8 cellular contexts compared by ENCODE assay signal in genomic region chr14:64636208-64636979, GRCh38.
DNase-seq lines count a peak whose midpoint lies in the region; ATAC-seq and TF ChIP-seq lines count a peak whose summit lies in the region.

No MANE protein-coding gene starts in this region.

- WGBS in heart right ventricle, 2 donors, result 39 to 40% methylated on average over 19 of the region's 19 CpGs
- WGBS in psoas muscle, 3 donors, result 36 to 37% (median 37%) methylated on average over 19 of the region's 19 CpGs

- H3K27ac ChIP-seq in C4-2B (no peak overlapping the region), heart right ventricle (no peak overlapping the region), psoas muscle (no peak overlapping the region)

- H3K4me3 Mint-ChIP-seq in T-cell, result no peak overlapping the region

- intact Hi-C loops in heart right ventricle (cut with DNase I) (loop anchor here (2.0 to 10.0 kb wide), 9 partner anchors 92 to 294 kb away; partner anchors contain the start of genes HSPA2 (in 9 of the 10) and PPP1R36 (in 2 of the 10)), psoas muscle (cut with DNase I) (loop anchor here (2.0 to 10.0 kb wide), 4 partner anchors 94 to 294 kb away; partner anchors contain the start of gene HSPA2 (in 1 of the 2))

- POLR2A ChIA-PET in T-cell (lab: Charles Lee), result interaction anchor here in 1 of 2 donors (0.6 kb wide), 1 partner anchor 256 kb away, joined by 3 read pairs; no protein-coding TSS in a partner anchor

- peak overlapping the region; percentile 54 for H3K9ac ChIP-seq in adipocyte (ENCODE audit: low read length)

- H3K27me3 ChIP-seq in adipocyte (replicated peaks; ENCODE audit: control insufficient read depth, insufficient read depth, low read length) (no peaks in the 10 kb centered on the region), heart right ventricle (no peaks in the 10 kb centered on the region), psoas muscle (ENCODE audit: insufficient read depth in 3 of 3, low read length in 2 of 3) (no peaks in the 10 kb centered on the region)

- DNase-seq in NCI-H128 (lab: John Stamatoyannopoulos, UW; ENCODE audit: unreplicated experiment) (peak; percentile 37), T-cell (peak; percentile 26 to 74 (median 61)), adipocyte (ENCODE audit: low read depth) (peak; percentile 84), heart right ventricle (peak; percentile 66 to 67), psoas muscle (peak; percentile 51 to 77)

- CTCF ChIA-PET in T-cell (lab: Charles Lee), result interaction anchor here (0.5 to 2.5 kb wide), 17 partner anchors 14 to 331 kb away, joined by 3 to 29 read pairs (median 3); no protein-coding TSS in a partner anchor

- peak; percentile 95 for TF ChIP-seq CTCF in C4-2B (conservative IDR thresholded peaks at IDR 0.05)
- peak; percentile 79 to 95 (median 90) for TF ChIP-seq CTCF in heart right ventricle (IDR thresholded peaks at IDR 0.05)
- TF ChIP-seq CTCF in psoas muscle (IDR thresholded peaks at IDR 0.05), result peak; percentile 93

- no peaks in the 10 kb centered on the region for H3K36me3 ChIP-seq in adipocyte (ENCODE audit: control insufficient read depth, insufficient read depth, low read length, severe bottlenecking)
- H3K36me3 ChIP-seq in heart right ventricle, result no peaks in the 10 kb centered on the region
- H3K36me3 ChIP-seq in psoas muscle (ENCODE audit: insufficient read depth in 1 of 2, low read depth in 1 of 2), result no peaks in the 10 kb centered on the region

- H3K9me3 ChIP-seq in adipocyte (ENCODE audit: control insufficient read depth, low read length) (no peaks in the 10 kb centered on the region), heart right ventricle (no peaks in the 10 kb centered on the region), psoas muscle (no peaks in the 10 kb centered on the region)

- no peaks in the 10 kb centered on the region for H3K9me3 Mint-ChIP-seq in T-cell

- no peaks in the 10 kb centered on the region for H3K36me3 Mint-ChIP-seq in T-cell

- H3K4me1 ChIP-seq in adipocyte (ENCODE audit: control insufficient read depth, insufficient read depth, low read length), result peaks cover 25% of the 10 kb centered on the region
- H3K4me1 ChIP-seq in heart right ventricle, result peaks cover 0 to 11% (median 0%) of the 10 kb centered on the region in 9 donors
- no peaks in the 10 kb centered on the region for H3K4me1 ChIP-seq in psoas muscle

- H3K4me3 ChIP-seq in adipocyte (ENCODE audit: low read length), result no peak overlapping the region
- no peak overlapping the region for H3K4me3 ChIP-seq in heart right ventricle
- H3K4me3 ChIP-seq in psoas muscle, result no peak overlapping the region

- H3K4me1 Mint-ChIP-seq in T-cell, result peaks cover 0 to 4% (median 3%) of the 10 kb centered on the region in 3 donors

- ATAC-seq in GM21367 (IDR thresholded peaks at IDR 0.05; ENCODE audit: unreplicated experiment) (peak; percentile 55), T-cell (replicated peaks in 1 of 4) (peak; percentile 87 to 91 (median 88)), heart right ventricle (peak; percentile 77 to 93 (median 92)), psoas muscle (peak; percentile 90 to 97 (median 92)), HG03097 (IDR thresholded peaks at IDR 0.05; ENCODE audit: low FRiP score, unreplicated experiment) (no peak)

- no peak overlapping the region for H3K27ac Mint-ChIP-seq in T-cell

- peaks cover 0 to 14% of the 10 kb centered on the region in 2 donors for H3K27me3 Mint-ChIP-seq in T-cell
